5 cellular contexts compared by ENCODE assay signal in genomic region chr15:20248434-20248833, GRCh38.
DNase-seq lines count a peak whose midpoint lies in the region; ATAC-seq and TF ChIP-seq lines count a peak whose summit lies in the region.
"Not testable (repeated sequence)": the region's sequence is repeated elsewhere in the genome, so short reads cannot be mapped to it uniquely, and the experiment has no call there.

No MANE protein-coding gene starts in this region.

- ATAC-seq in activated naive CD8-positive, alpha-beta T cell treated with anti-CD3 and anti-CD28 coated beads, Interleukin-2, amount 50 U/mL, for 24 hours = peak; percentile 16
- peak; percentile 2 for ATAC-seq in natural killer cell treated with Interleukin-12 subunit alpha and Interleukin-12 subunit beta and Interleukin-15 and Interleukin-18, amount 100 ng/mL, for 72 hours
- ATAC-seq in stimulated activated effector memory CD8-positive, alpha-beta T cell treated with anti-CD3 and anti-CD28 coated beads, Interleukin-12 subunit alpha, Interleukin-12 subunit beta, amount 100 ng/mL, for 72 hours = peak; percentile 29

- H3K4me3 Mint-ChIP-seq in activated naive CD8-positive, alpha-beta T cell treated with anti-CD3 and anti-CD28 coated beads, Interleukin-2, amount 50 U/mL, for 24 hours; natural killer cell treated with Interleukin-12 subunit alpha and Interleukin-12 subunit beta and Interleukin-15 and Interleukin-18, amount 100 ng/mL, for 72 hours; stimulated activated effector memory CD8-positive, alpha-beta T cell treated with anti-CD3 and anti-CD28 coated beads, Interleukin-12 subunit alpha, Interleukin-12 subunit beta, amount 100 ng/mL, for 72 hours: not testable (repeated sequence)
- peak overlapping the region; percentile 81 for H3K4me3 Mint-ChIP-seq in endothelial cell (ENCODE audit: unreplicated experiment)

- H3K9me3 Mint-ChIP-seq in activated naive CD8-positive, alpha-beta T cell treated with anti-CD3 and anti-CD28 coated beads, Interleukin-2, amount 50 U/mL, for 24 hours; natural killer cell treated with Interleukin-12 subunit alpha and Interleukin-12 subunit beta and Interleukin-15 and Interleukin-18, amount 100 ng/mL, for 72 hours; stimulated activated effector memory CD8-positive, alpha-beta T cell treated with anti-CD3 and anti-CD28 coated beads, Interleukin-12 subunit alpha, Interleukin-12 subunit beta, amount 100 ng/mL, for 72 hours: not testable (repeated sequence)
- peaks cover 43% of the 10 kb centered on the region for H3K9me3 Mint-ChIP-seq in endothelial cell (ENCODE audit: unreplicated experiment)

- H3K4me1 Mint-ChIP-seq in activated naive CD8-positive, alpha-beta T cell treated with anti-CD3 and anti-CD28 coated beads, Interleukin-2, amount 50 U/mL, for 24 hours; endothelial cell (ENCODE audit: unreplicated experiment); natural killer cell treated with Interleukin-12 subunit alpha and Interleukin-12 subunit beta and Interleukin-15 and Interleukin-18, amount 100 ng/mL, for 72 hours (ENCODE audit: low read depth in 2 of 2); stimulated activated effector memory CD8-positive, alpha-beta T cell treated with anti-CD3 and anti-CD28 coated beads, Interleukin-12 subunit alpha, Interleukin-12 subunit beta, amount 100 ng/mL, for 72 hours: not testable (repeated sequence)

- peak; percentile 9 for DNase-seq in D341Med (ENCODE audit: low spot score)
- DNase-seq in activated naive CD8-positive, alpha-beta T cell treated with anti-CD3 and anti-CD28 coated beads, Interleukin-2, amount 50 U/mL, for 24 hours; endothelial cell (ENCODE audit: low spot score); stimulated activated effector memory CD8-positive, alpha-beta T cell treated with anti-CD3 and anti-CD28 coated beads, Interleukin-12 subunit alpha, Interleukin-12 subunit beta, amount 100 ng/mL, for 72 hours (ENCODE audit: low spot score in 2 of 2): not testable (repeated sequence)
- peak; percentile 54 for DNase-seq in natural killer cell treated with Interleukin-12 subunit alpha and Interleukin-12 subunit beta and Interleukin-15 and Interleukin-18, amount 100 ng/mL, for 72 hours (ENCODE audit: low spot score)

- not testable (repeated sequence) for H3K36me3 Mint-ChIP-seq in activated naive CD8-positive, alpha-beta T cell treated with anti-CD3 and anti-CD28 coated beads, Interleukin-2, amount 50 U/mL, for 24 hours (ENCODE audit: low read depth); natural killer cell treated with Interleukin-12 subunit alpha and Interleukin-12 subunit beta and Interleukin-15 and Interleukin-18, amount 100 ng/mL, for 72 hours; stimulated activated effector memory CD8-positive, alpha-beta T cell treated with anti-CD3 and anti-CD28 coated beads, Interleukin-12 subunit alpha, Interleukin-12 subunit beta, amount 100 ng/mL, for 72 hours
- peaks cover 15% of the 10 kb centered on the region for H3K36me3 Mint-ChIP-seq in endothelial cell (ENCODE audit: low read depth, unreplicated experiment)

- not testable (repeated sequence) for H3K27me3 Mint-ChIP-seq in activated naive CD8-positive, alpha-beta T cell treated with anti-CD3 and anti-CD28 coated beads, Interleukin-2, amount 50 U/mL, for 24 hours; natural killer cell treated with Interleukin-12 subunit alpha and Interleukin-12 subunit beta and Interleukin-15 and Interleukin-18, amount 100 ng/mL, for 72 hours
- peaks cover 35% of the 10 kb centered on the region for H3K27me3 Mint-ChIP-seq in endothelial cell (ENCODE audit: unreplicated experiment)

- TF ChIP-seq CTCF in endothelial cell (IDR thresholded peaks at IDR 0.05; ENCODE audit: unreplicated experiment) = not testable (repeated sequence)

- not testable (repeated sequence) for H3K27ac Mint-ChIP-seq in activated naive CD8-positive, alpha-beta T cell treated with anti-CD3 and anti-CD28 coated beads, Interleukin-2, amount 50 U/mL, for 24 hours; endothelial cell (ENCODE audit: unreplicated experiment); natural killer cell treated with Interleukin-12 subunit alpha and Interleukin-12 subunit beta and Interleukin-15 and Interleukin-18, amount 100 ng/mL, for 72 hours; stimulated activated effector memory CD8-positive, alpha-beta T cell treated with anti-CD3 and anti-CD28 coated beads, Interleukin-12 subunit alpha, Interleukin-12 subunit beta, amount 100 ng/mL, for 72 hours
